Comparison of ENCODE assay signal across 29 cellular contexts in genomic region chr1:239253032-239253431, GRCh38.
A peak's percentile ranks its signal among the peaks of the same experiment; 100 is the strongest.
DNase-seq lines count a peak whose midpoint lies in the region; ATAC-seq, FAIRE-seq and TF ChIP-seq lines count a peak whose summit lies in the region.
"Had no signal": no experiment of that assay in that cellular context is flagged by ENCODE, and none has a peak within 500 bp of the region (broad histone marks: within the 10 kb centered on the region; RNA-seq: fewer than 3 reads in every experiment).

No MANE protein-coding gene starts in this region.

- H2AFZ ChIP-seq in H1 (ENCODE audit: low read length), result peak overlapping the region; percentile 48; the same call in 1 of the 2 replicates

- H3K36me3 ChIP-seq in H1 (ENCODE audit: control insufficient read depth in 2 of 4, insufficient read depth in 4 of 4, low read length in 3 of 4), result no peaks in the 10 kb centered on the region
- H3K36me3 ChIP-seq: MG63, sigmoid colon, thoracic aorta, WERI-Rb-1 had no signal

- no peaks in the 10 kb centered on the region for H3K79me1 ChIP-seq in H1 (ENCODE audit: low read depth, low read length)

- H3K56ac ChIP-seq in H1 (replicated peaks; ENCODE audit: insufficient read length, low read depth, low read length), result no peak overlapping the region

- H3K18ac ChIP-seq in H1 (ENCODE audit: extremely low read depth, low read length), result no peak overlapping the region

- no peak for TF ChIP-seq CTCF in H1 (IDR thresholded peaks at IDR 0.05; ENCODE audit: control extremely low read depth in 1 of 3, insufficient read depth in 1 of 3, low read depth in 1 of 3, low read length in 3 of 3)
- no peak for TF ChIP-seq CTCF in neural crest cell (conservative IDR thresholded peaks at IDR 0.05)

- no peak overlapping the region for H3K4ac ChIP-seq in H1 (replicated peaks; ENCODE audit: insufficient read length, low read depth, low read length)

- no peak overlapping the region for H4K8ac ChIP-seq in H1 (ENCODE audit: extremely low read depth, insufficient read depth, low read length)

- H3K4me3 Mint-ChIP-seq in neural crest cell, result no peak overlapping the region
- H3K4me3 Mint-ChIP-seq: CD14-positive monocyte; stimulated activated naive B cell treated with anti-CD40 and anti-IgM and Interleukin-4, amounts not matched to agents 10 μg/mL and 1 μg/mL and 100 μg/mL, for 72 hours had no signal

- no peak for TF ChIP-seq RAD21 in H1 (IDR thresholded peaks at IDR 0.05 in 1 of 2, conservative IDR thresholded peaks at IDR 0.05 in 1 of 2; ENCODE audit: low read depth in 2 of 2, low read length in 2 of 2)

- H3K9me3 ChIP-seq in H1 (ENCODE audit: insufficient read depth in 2 of 2, low read depth in 1 of 2, low read length in 1 of 2), result peaks cover 0 to 8% of the 10 kb centered on the region in 2 experiments; a peak in 2 of 4 replicates
- H3K9me3 ChIP-seq: MG63, thoracic aorta had no signal

- H2BK15ac ChIP-seq in H1 (ENCODE audit: low read length), result 0 out of 2 replicates have a peak overlapping the region, but pooled peaks have one; percentile 4

- no peaks in the 10 kb centered on the region for H3K27me3 Mint-ChIP-seq in neural crest cell (ENCODE audit: low read depth)
- H3K27me3 Mint-ChIP-seq: stimulated activated naive B cell treated with anti-CD40 and anti-IgM and Interleukin-4, amounts not matched to agents 10 μg/mL and 1 μg/mL and 100 μg/mL, for 72 hours had no signal

- no peak for TF ChIP-seq POLR2A in H1 (IDR thresholded peaks at IDR 0.05; ENCODE audit: control extremely low read depth in 1 of 2, low read depth in 2 of 2, low read length in 2 of 2)

- H3K79me2 ChIP-seq in H1 (ENCODE audit: control insufficient read depth in 1 of 2, insufficient read depth in 2 of 2, low read length in 2 of 2), result no peaks in the 10 kb centered on the region

- TF ChIP-seq EP300 in H1 (IDR thresholded peaks at IDR 0.05; ENCODE audit: borderline replicate concordance in 1 of 2, low read depth in 2 of 2, low read length in 2 of 2), result no peak

- no peak overlapping the region for H2BK12ac ChIP-seq in H1 (ENCODE audit: low read depth, low read length)

- no peaks in the 10 kb centered on the region for H3K23me2 ChIP-seq in H1 (ENCODE audit: low read depth, low read length)

- no peak overlapping the region for H2BK20ac ChIP-seq in H1 (ENCODE audit: low read length)

- H3K27ac Mint-ChIP-seq in neural crest cell (ENCODE audit: unreplicated experiment), result peak overlapping the region; percentile 64
- H3K27ac Mint-ChIP-seq: CD14-positive monocyte; stimulated activated naive B cell treated with anti-CD40 and anti-IgM and Interleukin-4, amounts not matched to agents 10 μg/mL and 1 μg/mL and 100 μg/mL, for 72 hours had no signal

- no peak overlapping the region for H2BK5ac ChIP-seq in H1 (ENCODE audit: low read depth, low read length)

- no peaks in the 10 kb centered on the region for H3K4me1 ChIP-seq in H1 (replicated peaks in 1 of 4; ENCODE audit: control insufficient read depth in 3 of 4, insufficient read depth in 4 of 4, low read length in 3 of 4)
- H3K4me1 ChIP-seq: sigmoid colon had no signal

- peaks cover 4% of the 10 kb centered on the region for H3K36me3 Mint-ChIP-seq in neural crest cell (ENCODE audit: low read depth)
- H3K36me3 Mint-ChIP-seq: CD14-positive monocyte; stimulated activated naive B cell treated with anti-CD40 and anti-IgM and Interleukin-4, amounts not matched to agents 10 μg/mL and 1 μg/mL and 100 μg/mL, for 72 hours had no signal

- H3K23ac ChIP-seq in H1 (ENCODE audit: insufficient read length), result no peak overlapping the region

- H2AK5ac ChIP-seq in H1 (ENCODE audit: low read depth, low read length), result no peak overlapping the region

- no peak for FAIRE-seq in H1 (lab: Jason Lieb, UNC)
- FAIRE-seq: colon, urothelium cell line had no signal

- H3K9me3 Mint-ChIP-seq in neural crest cell, result peaks cover 10% of the 10 kb centered on the region

- DNase-seq in Daoy (ENCODE audit: low read depth) (peak; percentile 16), NCI-H460 (ENCODE audit: extremely low read depth, low read depth) (peak; percentile 41), H1 (ENCODE audit: low read depth in 1 of 2, low spot score in 2 of 2) (no peak), neural crest cell (ENCODE audit: low read depth, low spot score) (no peak), NCI-H2227 treated with DMSO at 0.1 percent for 48 hours (lab: John Stamatoyannopoulos, UW) (no peak), amniotic stem cell (lab: John Stamatoyannopoulos, UW) (no peak), retina (no peak)
- DNase-seq: activated CD4-positive, alpha-beta T cell treated with anti-CD3 and anti-CD28 coated beads for 48 hours; activated naive CD4-positive, alpha-beta T cell treated with Interleukin-2 at 50 U/mL for 16 hours; activated T-cell treated with anti-CD3 and anti-CD28 coated beads, Interleukin-2, amount 50 U/mL, for 48 hours; Calu3; effector CD8-positive, alpha-beta T cell; foreskin melanocyte; H7; left cardiac atrium; MG63; NCI-H1417; NCI-H2081; NCI-H446; OCI-M1; SHP77 treated with DMSO at 0.1 percent for 48 hours; sigmoid colon; stimulated activated naive B cell treated with anti-CD40 and anti-IgM and Interleukin-4, amounts not matched to agents 10 μg/mL and 1 μg/mL and 100 μg/mL, for 72 hours; WERI-Rb-1 had no signal

- H3K9ac ChIP-seq in H1 (replicated peaks in 1 of 4; ENCODE audit: extremely low read depth in 1 of 4, low read depth in 3 of 4, low read length in 3 of 4), result no peak overlapping the region

- CTCF ChIA-PET in H1 (lab: Charles Lee; ENCODE audit: partially characterized antibody), result no interaction called here

- H3K4me1 Mint-ChIP-seq in neural crest cell, result peaks cover 9% of the 10 kb centered on the region
- H3K4me1 Mint-ChIP-seq: stimulated activated naive B cell treated with anti-CD40 and anti-IgM and Interleukin-4, amounts not matched to agents 10 μg/mL and 1 μg/mL and 100 μg/mL, for 72 hours had no signal

- no peak overlapping the region for H4K91ac ChIP-seq in H1 (replicated peaks; ENCODE audit: insufficient read length, low read length)

- H3K27me3 ChIP-seq in H1 (replicated peaks in 1 of 4; ENCODE audit: control insufficient read depth in 3 of 4, extremely low read depth in 1 of 4, insufficient read depth in 3 of 4, low read length in 3 of 4), result no peaks in the 10 kb centered on the region
- H3K27me3 ChIP-seq: MG63, sigmoid colon had no signal

- POLR2A ChIA-PET in H1 (lab: Charles Lee; ENCODE audit: partially characterized antibody), result no interaction called here

- H2BK120ac ChIP-seq in H1 (replicated peaks; ENCODE audit: low read depth, low read length), result no peak overlapping the region

- no peaks in the 10 kb centered on the region for H4K20me1 ChIP-seq in H1 (replicated peaks in 1 of 2; ENCODE audit: control insufficient read depth in 1 of 2, insufficient read depth in 2 of 2, low read length in 2 of 2)

- no peak overlapping the region for H3K14ac ChIP-seq in H1 (ENCODE audit: insufficient read length)

- H3K27ac ChIP-seq in H1 (ENCODE audit: low read depth, low read length), result no peak overlapping the region
- H3K27ac ChIP-seq: sigmoid colon, thoracic aorta, WERI-Rb-1 had no signal

- WGBS in H1 (ENCODE audit: extremely low coverage in 1 of 2, insufficient coverage in 1 of 2, insufficient read length in 1 of 2, insufficient replicate concordance in 2 of 2, low coverage in 1 of 2, low lambda C conversion rate in 2 of 2, missing lambda C conversion rate in 1 of 2), 2 experiments, result 69% methylated on average over 3 of the region's 3 CpGs; no CpG with 5 or more reads in 1 of the 2 experiments

- H4K5ac ChIP-seq in H1 (ENCODE audit: insufficient read length, low read depth, low read length), result no peak overlapping the region

- no peak overlapping the region for H3K4me3 ChIP-seq in H1 (ENCODE audit: extremely low read depth in 1 of 4, insufficient read depth in 2 of 4, low read depth in 3 of 4, low read length in 4 of 4)
- H3K4me3 ChIP-seq: MG63, sigmoid colon, thoracic aorta had no signal

- no peak for ATAC-seq in GM18502 (IDR thresholded peaks at IDR 0.05; ENCODE audit: poor library complexity, unreplicated experiment)
- ATAC-seq: left cardiac atrium; stimulated activated naive B cell treated with anti-CD40 and anti-IgM and Interleukin-4, amounts not matched to agents 10 μg/mL and 1 μg/mL and 100 μg/mL, for 72 hours had no signal

- H3K4me2 ChIP-seq in H1 (ENCODE audit: insufficient read depth in 1 of 2, low read depth in 2 of 2, low read length in 2 of 2), result no peak overlapping the region

TF ChIP-seq in H1, 55 proteins besides CTCF, POLR2A, EP300 and RAD21:
- TF ChIP-seq EGR1 (IDR thresholded peaks at IDR 0.05; ENCODE audit: borderline replicate concordance, low read depth, low read length) (no peak), BCL11A (IDR thresholded peaks at IDR 0.05; ENCODE audit: low read depth in 2 of 2, low read length in 2 of 2) (no peak), TBP (IDR thresholded peaks at IDR 0.05; ENCODE audit: low read depth, low read length) (no peak), CHD1 (IDR thresholded peaks at IDR 0.05; ENCODE audit: low read depth, low read length) (no peak), TCF12 (IDR thresholded peaks at IDR 0.05; ENCODE audit: low read depth, low read length) (no peak), GABPA (IDR thresholded peaks at IDR 0.05; ENCODE audit: borderline replicate concordance, insufficient read depth, low read length) (no peak), KDM5A (IDR thresholded peaks at IDR 0.05; ENCODE audit: low read length) (no peak), JUN (IDR thresholded peaks at IDR 0.05; ENCODE audit: low read depth, low read length) (no peak), SRF (IDR thresholded peaks at IDR 0.05; ENCODE audit: low read depth, low read length) (no peak), HDAC6 (IDR thresholded peaks at IDR 0.05; ENCODE audit: low read depth, low read length) (no peak), NRF1 (IDR thresholded peaks at IDR 0.05; ENCODE audit: low read depth, low read length) (no peak)
TF ChIP-seq in H1: peak in this region for 0.

Comparison
In these comparisons a context has a peak if more than half of its experiments do, and no peak if none do; other contexts are left out.
1. DNase-seq: peak in Daoy (single experiment) and NCI-H460 (single experiment); none in H1 (0 of 2), neural crest cell (single experiment), NCI-H2227 treated with DMSO at 0.1 percent for 48 hours (single experiment), amniotic stem cell (single experiment) and retina (single experiment).